ENCODE assay signal across 8 cellular contexts in genomic region chr3:121431717-121432517, GRCh38.
DNase-seq lines count a peak whose midpoint lies in the region; ATAC-seq and FAIRE-seq lines count a peak whose summit lies in the region.

No MANE protein-coding gene starts in this region.

- FAIRE-seq in islet of Langerhans (lab: Jason Lieb, UNC): peak; percentile 86

- peak; percentile 90 for ATAC-seq in HG02571 (IDR thresholded peaks at IDR 0.05; ENCODE audit: unreplicated experiment)
- ATAC-seq in activated naive CD4-positive, alpha-beta T cell treated with anti-CD3 and anti-CD28 coated beads, Interleukin-2, amount 50 U/mL, for 72 hours: peak; percentile 91 to 96

- peak overlapping the region in 1 of 2 donors; percentile 37 for H3K27ac Mint-ChIP-seq in activated naive CD4-positive, alpha-beta T cell treated with anti-CD3 and anti-CD28 coated beads, Interleukin-2, amount 50 U/mL, for 72 hours

- DNase-seq in NCI-H1417 (lab: John Stamatoyannopoulos, UW) (peak in 2 of 3 experiments; percentile 3 to 18), NCI-H1417 treated with DMSO at 0.1 percent for 48 hours (lab: John Stamatoyannopoulos, UW) (no peak), NCI-H2029 (lab: John Stamatoyannopoulos, UW) (peak; percentile 48), C1 segment of cervical spinal cord (lab: John Stamatoyannopoulos, UW) (no peak)
- DNase-seq in activated naive CD4-positive, alpha-beta T cell treated with anti-CD3 and anti-CD28 coated beads, Interleukin-2, amount 50 U/mL, for 72 hours (ENCODE audit: low spot score in 2 of 2): peak in 1 of 2 donors; percentile 21
- peak; percentile 27 for DNase-seq in stimulated activated CD8-positive, alpha-beta memory T cell treated with anti-CD3 and anti-CD28 coated beads, Interleukin-12 subunit alpha, Interleukin-12 subunit beta, amount 100 ng/mL, for 1 hour (ENCODE audit: low read depth)

- H3K36me3 Mint-ChIP-seq in activated naive CD4-positive, alpha-beta T cell treated with anti-CD3 and anti-CD28 coated beads, Interleukin-2, amount 50 U/mL, for 72 hours: peaks cover 6 to 55% of the 10 kb centered on the region in 2 donors

- no peaks in the 10 kb centered on the region for H3K9me3 Mint-ChIP-seq in activated naive CD4-positive, alpha-beta T cell treated with anti-CD3 and anti-CD28 coated beads, Interleukin-2, amount 50 U/mL, for 72 hours

Comparison
In these comparisons a context has a peak if more than half of its experiments do, and no peak if none do; other contexts are left out.
1. DNase-seq: peak in NCI-H1417 (2 of 3), NCI-H2029 (single experiment) and stimulated activated CD8-positive, alpha-beta memory T cell treated with anti-CD3 and anti-CD28 coated beads, Interleukin-12 subunit alpha, Interleukin-12 subunit beta, amount 100 ng/mL, for 1 hour (single experiment); none in NCI-H1417 treated with DMSO at 0.1 percent for 48 hours (single experiment) and C1 segment of cervical spinal cord (0 of 14).